Comparison of ENCODE assay signal across 25 cellular contexts in genomic region chr11:80383655-80384054, GRCh38.
A peak's percentile ranks its signal among the peaks of the same experiment; 100 is the strongest.
DNase-seq lines count a peak whose midpoint lies in the region; ATAC-seq and TF ChIP-seq lines count a peak whose summit lies in the region.
"Had no signal": no experiment of that assay in that cellular context is flagged by ENCODE, and none has a peak within 500 bp of the region (broad histone marks: within the 10 kb centered on the region; RNA-seq: fewer than 3 reads in every experiment).

No MANE protein-coding gene starts in this region.

- H3K23ac ChIP-seq in neuronal stem cell (ENCODE audit: low read depth, low read length, poor library complexity) = no peak overlapping the region

- no peak overlapping the region for H2AK5ac ChIP-seq in neuronal stem cell (ENCODE audit: low read depth, low read length)

- H3K36me3 ChIP-seq in neuronal stem cell (replicated peaks in 1 of 2; ENCODE audit: control insufficient read depth in 2 of 2, insufficient read depth in 2 of 2, low read length in 2 of 2) = no peaks in the 10 kb centered on the region
- H3K36me3 ChIP-seq: left ventricle myocardium inferior, neutrophil, spleen, thyroid gland had no signal

- H2BK5ac ChIP-seq in neuronal stem cell (ENCODE audit: low read length) = no peak overlapping the region

- no peak overlapping the region for H3K4me2 ChIP-seq in neuronal stem cell (ENCODE audit: insufficient read depth, low read length, poor library complexity, severe bottlenecking)

- no peak overlapping the region for H3K4ac ChIP-seq in neuronal stem cell (ENCODE audit: low read length)

- H4K91ac ChIP-seq in neuronal stem cell (ENCODE audit: low read depth, low read length, poor library complexity) = no peak overlapping the region

- WGBS in neuronal stem cell (ENCODE audit: extremely low coverage in 2 of 2, insufficient read length in 2 of 2, insufficient replicate concordance in 1 of 2), 2 donors = no CpG with 5 or more reads among the region's 3 CpGs

- H3K9ac ChIP-seq in neuronal stem cell (ENCODE audit: low read depth, low read length, poor library complexity) = no peak overlapping the region

- DNase-seq in DMS 273 (lab: John Stamatoyannopoulos, UW; ENCODE audit: unreplicated experiment) (peak; percentile 1), DMS 273 treated with DMSO at 0.1 percent for 48 hours (lab: John Stamatoyannopoulos, UW) (no peak), epithelial cell of esophagus (ENCODE audit: low read depth) (peak; percentile 10), neuronal stem cell (ENCODE audit: low spot score) (no peak)
- peak; percentile 5 for DNase-seq in Jurkat, Clone E6-1 (ENCODE audit: low read depth, low spot score)
- no peak for DNase-seq in stimulated activated CD4-positive, alpha-beta T cell treated with anti-CD3 and anti-CD28 coated beads, Interleukin-2, amount 100 ng/mL, for 48 hours
- DNase-seq: activated CD4-positive, alpha-beta T cell treated with anti-CD3 and anti-CD28 coated beads for 36 hours; activated naive CD4-positive, alpha-beta T cell treated with anti-CD3 and anti-CD28 coated beads, Interleukin-2, amount 10 ng/mL, durations not matched to agents 7 days and 5 days; activated T-cell treated with anti-CD3 and anti-CD28 coated beads, Interleukin-2, amount 50 U/mL, for 4 hours; amygdala; head of caudate nucleus; left ventricle myocardium inferior; MM.1S; NCI-H1436; SHP77; spleen; stimulated activated CD4-positive, alpha-beta T cell treated with anti-CD3 and anti-CD28 coated beads, Interleukin-4, amount 100 ng/mL, for 24 hours; stimulated activated naive CD8-positive, alpha-beta T cell treated with anti-CD3 and anti-CD28 coated beads, Interleukin-15, Interleukin-2, amounts not matched to agents 100 U/mL and 50 U/mL, for 24 hours; T-helper 1 cell; thyroid gland had no signal

- H3K14ac ChIP-seq in neuronal stem cell (ENCODE audit: low read length) = no peak overlapping the region

- no peaks in the 10 kb centered on the region for H3K9me3 ChIP-seq in neuronal stem cell (replicated peaks in 1 of 2; ENCODE audit: control insufficient read depth in 2 of 2, insufficient read depth in 1 of 2, low read depth in 1 of 2, low read length in 2 of 2)
- H3K9me3 ChIP-seq: left ventricle myocardium inferior, neutrophil, thyroid gland had no signal

- H4K8ac ChIP-seq in neuronal stem cell (ENCODE audit: low read depth, low read length) = no peak overlapping the region

- peak overlapping the region; percentile 43 for H2AFZ ChIP-seq in neuronal stem cell (ENCODE audit: low read length)

- no peak for ATAC-seq in GM21576 (IDR thresholded peaks at IDR 0.05; ENCODE audit: unreplicated experiment)
- no peak for ATAC-seq in GM21381 (IDR thresholded peaks at IDR 0.05; ENCODE audit: unreplicated experiment)
- ATAC-seq: activated CD4-positive, alpha-beta T cell treated with anti-CD3 and anti-CD28 coated beads for 36 hours; activated T-cell treated with anti-CD3 and anti-CD28 coated beads, Interleukin-2, amount 50 U/mL, for 4 hours; stimulated activated naive CD8-positive, alpha-beta T cell treated with anti-CD3 and anti-CD28 coated beads, Interleukin-15, Interleukin-2, amounts not matched to agents 100 U/mL and 50 U/mL, for 24 hours had no signal

- no peak overlapping the region for H2BK120ac ChIP-seq in neuronal stem cell (ENCODE audit: low read depth, low read length)

- H3K27me3 ChIP-seq in neuronal stem cell (ENCODE audit: control insufficient read depth in 3 of 3, insufficient read depth in 3 of 3, low read depth in 1 of 3, low read length in 3 of 3) = no peaks in the 10 kb centered on the region
- H3K27me3 ChIP-seq: neutrophil, spleen, thyroid gland had no signal

- H2BK12ac ChIP-seq in neuronal stem cell (ENCODE audit: low read length) = no peak overlapping the region

- no peak overlapping the region for H2BK15ac ChIP-seq in neuronal stem cell (ENCODE audit: low read length)

- no peak for TF ChIP-seq CTCF in epithelial cell of esophagus (IDR thresholded peaks at IDR 0.05; ENCODE audit: insufficient read depth, low read depth, low read length, missing control alignments)

- no peak overlapping the region for H3K18ac ChIP-seq in neuronal stem cell (ENCODE audit: low read length)

- H3K79me1 ChIP-seq in neuronal stem cell (ENCODE audit: low read depth, low read length) = no peaks in the 10 kb centered on the region

- H3K4me3 ChIP-seq in Jurkat, Clone E6-1 (ENCODE audit: low read length) = no peak overlapping the region
- H3K4me3 ChIP-seq in epithelial cell of esophagus (ENCODE audit: low read length) (no peak overlapping the region), neuronal stem cell (ENCODE audit: low read length in 2 of 2) (no peak overlapping the region)
- H3K4me3 ChIP-seq: coronary artery, left ventricle myocardium inferior, spleen, thyroid gland had no signal

- no peak overlapping the region for H3K27ac ChIP-seq in neuronal stem cell (replicated peaks; ENCODE audit: low read length)
- H3K27ac ChIP-seq: 22Rv1, coronary artery, left ventricle myocardium inferior, neutrophil, spleen, thyroid gland had no signal

- H3K4me1 ChIP-seq in neuronal stem cell (ENCODE audit: control insufficient read depth in 2 of 2, insufficient read depth in 1 of 2, low read depth in 1 of 2, low read length in 2 of 2) = peaks cover 4 to 6% of the 10 kb centered on the region in 2 donors
- H3K4me1 ChIP-seq: left ventricle myocardium inferior, spleen, thyroid gland had no signal

Comparison
In these comparisons a context has a peak if more than half of its experiments do, and no peak if none do; other contexts are left out.
1. DNase-seq: peak in DMS 273 (single experiment), Jurkat, Clone E6-1 (single experiment) and epithelial cell of esophagus (single experiment); none in DMS 273 treated with DMSO at 0.1 percent for 48 hours (single experiment), neuronal stem cell (single experiment) and stimulated activated CD4-positive, alpha-beta T cell treated with anti-CD3 and anti-CD28 coated beads, Interleukin-2, amount 100 ng/mL, for 48 hours (0 of 2).